In genomic region chr12:31591308-31591901, GRCh38 we compare ENCODE assay signal across 9 cellular contexts. TPM values are rescaled to one million over a fixed set of nuclear protein-coding genes. Genes with fewer than 3 reads are reported as not detected.
DNase-seq lines count a peak whose midpoint lies in the region; ATAC-seq, FAIRE-seq and TF ChIP-seq lines count a peak whose summit lies in the region.
"Had no signal": no experiment of that assay in that cellular context is flagged by ENCODE, and none has a peak within 500 bp of the region (broad histone marks: within the 10 kb centered on the region; RNA-seq: fewer than 3 reads in every experiment).

No MANE protein-coding gene starts in this region.

- no peaks in the 10 kb centered on the region for H3K27me3 Mint-ChIP-seq in astrocyte (ENCODE audit: low read depth, unreplicated experiment)

- no peak for TF ChIP-seq CTCF in IMR-90 (conservative IDR thresholded peaks at IDR 0.05; ENCODE audit: low read depth, low read length)
- TF ChIP-seq CTCF in astrocyte (IDR thresholded peaks at IDR 0.05; ENCODE audit: insufficient read depth, low read depth, low read length): no peak
- TF ChIP-seq CTCF in retinal pigment epithelial cell (conservative IDR thresholded peaks at IDR 0.05; ENCODE audit: low read depth, low read length): no peak

- peak; percentile 25 for DNase-seq in ELR (ENCODE audit: low read depth)
- no peak for DNase-seq in IMR-90
- DNase-seq in astrocyte (ENCODE audit: low read depth): no peak
- DNase-seq in iPS DF 6.9 (ENCODE audit: low read depth, low spot score): no peak
- DNase-seq in retinal pigment epithelial cell (ENCODE audit: low read depth): no peak
- no peak for DNase-seq in NCI-H2196 treated with DMSO at 0.1 percent for 48 hours (lab: John Stamatoyannopoulos, UW; ENCODE audit: unreplicated experiment)
- no peak for DNase-seq in 8988T

- peak overlapping the region; percentile 85 for H3K14ac ChIP-seq in IMR-90 (replicated peaks; ENCODE audit: low read depth, low read length)

- dilution Hi-C loops in IMR-90 (cut with HindIII; ENCODE audit: low sequenced_read_pairs, unreplicated experiment): no loop called here

- no peak; the same call in 1 of the 2 replicates for TF ChIP-seq POLR2A in IMR-90 (IDR thresholded peaks at IDR 0.05; ENCODE audit: low read depth, low read length)

- H3K4me2 ChIP-seq in IMR-90 (ENCODE audit: low read depth, low read length) (peak overlapping the region; percentile 89), astrocyte (ENCODE audit: low read length) (peak overlapping the region; percentile 97)

- H3K9me3 Mint-ChIP-seq in astrocyte (ENCODE audit: unreplicated experiment): peaks cover 4% of the 10 kb centered on the region
- H3K9me3 Mint-ChIP-seq: activated naive CD4-positive, alpha-beta T cell treated with anti-CD3 and anti-CD28 coated beads, Interleukin-2, amount 50 U/mL, for 72 hours had no signal

- peak overlapping the region in 1 of 2 experiments; percentile 82; a peak in 3 of 4 replicates for H4K8ac ChIP-seq in IMR-90 (ENCODE audit: low read depth in 2 of 2, low read length in 2 of 2)

- peak overlapping the region; percentile 34 for H2BK5ac ChIP-seq in IMR-90 (ENCODE audit: low read depth, low read length, poor library complexity, severe bottlenecking)

- peak overlapping the region; percentile 34; the same call in 1 of the 2 replicates for H4K91ac ChIP-seq in IMR-90 (ENCODE audit: insufficient read depth, low read depth, low read length)

- H3K27me3 ChIP-seq in IMR-90 (ENCODE audit: control insufficient read depth, insufficient read depth, low read length) (no peaks in the 10 kb centered on the region), astrocyte (ENCODE audit: insufficient read depth, low read length) (no peaks in the 10 kb centered on the region), iPS DF 6.9 (ENCODE audit: control insufficient read depth, insufficient read depth, low read length) (no peaks in the 10 kb centered on the region)

- CTCF ChIA-PET in IMR-90 (lab: Yijun Ruan, JAX): no interaction called here

- H3K9ac ChIP-seq in IMR-90 (ENCODE audit: low read depth, low read length) (peak overlapping the region; percentile 61), astrocyte (ENCODE audit: low read length) (peak overlapping the region; percentile 97)

- peak overlapping the region; percentile 5; the same call in 1 of the 2 replicates for H3K18ac ChIP-seq in IMR-90 (ENCODE audit: low read depth, low read length)

- peak overlapping the region; percentile 33; the same call in 1 of the 2 replicates for H2BK20ac ChIP-seq in IMR-90 (ENCODE audit: low read depth, low read length)

- peak; percentile 28 for ATAC-seq in GM21447 (IDR thresholded peaks at IDR 0.05; ENCODE audit: unreplicated experiment)
- ATAC-seq in IMR-90 (ENCODE audit: low read depth): peak; percentile 0; the same call in 1 of the 2 replicates

- H3K27ac ChIP-seq in IMR-90 (ENCODE audit: insufficient read depth, low read length): peak overlapping the region; percentile 52; the same call in 1 of the 2 replicates
- H3K27ac ChIP-seq in astrocyte (ENCODE audit: low read depth, low read length): peak overlapping the region; percentile 56
- H3K27ac ChIP-seq in iPS DF 6.9 (ENCODE audit: low read length): no peak overlapping the region

- POLR2A ChIA-PET in IMR-90 (lab: Charles Lee; ENCODE audit: unreplicated experiment): no interaction called here

- 0 out of 2 replicates have a peak, but pooled peaks cover 3% of the 10 kb centered on the region for H3K9me1 ChIP-seq in IMR-90 (ENCODE audit: insufficient read depth, low read length)

- H3K36me3 ChIP-seq in IMR-90 (ENCODE audit: control insufficient read depth, insufficient read depth, low read length) (no peaks in the 10 kb centered on the region), astrocyte (ENCODE audit: insufficient read depth, low read length) (no peaks in the 10 kb centered on the region), iPS DF 6.9 (ENCODE audit: control insufficient read depth, insufficient read depth, low read length) (no peaks in the 10 kb centered on the region)

- peak overlapping the region; percentile 83 for H3K23ac ChIP-seq in IMR-90 (ENCODE audit: low read depth, low read length)

- peak overlapping the region; percentile 92 for H3K27ac Mint-ChIP-seq in astrocyte (ENCODE audit: unreplicated experiment)
- H3K27ac Mint-ChIP-seq: activated naive CD4-positive, alpha-beta T cell treated with anti-CD3 and anti-CD28 coated beads, Interleukin-2, amount 50 U/mL, for 72 hours had no signal

- H3K56ac ChIP-seq in IMR-90 (ENCODE audit: extremely low read depth, insufficient read depth, low read length): no peak overlapping the region

- H3K4me1 ChIP-seq in IMR-90 (ENCODE audit: control insufficient read depth, insufficient read depth, low read length) (peaks cover 3% of the 10 kb centered on the region; the same call in 1 of the 2 replicates), astrocyte (ENCODE audit: insufficient read depth, low read length) (peaks cover 16% of the 10 kb centered on the region), iPS DF 6.9 (ENCODE audit: control insufficient read depth, insufficient read depth, low read length) (peaks cover 2% of the 10 kb centered on the region; the same call in 1 of the 2 replicates)

- peak overlapping the region; percentile 73 for H3K4me3 ChIP-seq in IMR-90 (ENCODE audit: insufficient read depth, low read depth, low read length)
- peak overlapping the region; percentile 67 for H3K4me3 ChIP-seq in astrocyte (ENCODE audit: insufficient read depth, low read depth, low read length)
- H3K4me3 ChIP-seq in iPS DF 6.9 (ENCODE audit: low read length): peak overlapping the region; percentile 90; the same call in 1 of the 2 replicates
- H3K4me3 ChIP-seq in retinal pigment epithelial cell (ENCODE audit: low read length): peak overlapping the region; percentile 71

- 0 out of 2 replicates have a peak overlapping the region, but pooled peaks have one; percentile 26 for H4K5ac ChIP-seq in IMR-90 (ENCODE audit: low read depth, low read length)

- intact Hi-C loops in IMR-90 (cut with micrococcal nuclease): loop anchor here (2.0 to 5.0 kb wide), 2 partner anchors 46 to 73 kb away; no protein-coding TSS in a partner anchor

- H3K36me3 Mint-ChIP-seq in astrocyte (ENCODE audit: low read depth, unreplicated experiment): no peaks in the 10 kb centered on the region

- 43% methylated on average over 2 of the region's 23 CpGs; no CpG with 5 or more reads in 1 of the 2 experiments for WGBS in IMR-90 (ENCODE audit: extremely low coverage in 2 of 2, insufficient read length in 1 of 2), 2 experiments
- no CpG with 5 or more reads among the region's 23 CpGs for WGBS in iPS DF 6.9 (ENCODE audit: insufficient coverage, insufficient read length)

- peaks cover 7 to 29% of the 10 kb centered on the region in 2 experiments; a peak in 3 of 4 replicates for H3K79me1 ChIP-seq in IMR-90 (ENCODE audit: low read depth in 1 of 2, low read length in 2 of 2)

- H2AK9ac ChIP-seq in IMR-90 (replicated peaks; ENCODE audit: low read depth, low read length, poor library complexity): peak overlapping the region; percentile 67

- FAIRE-seq in astrocyte (lab: Jason Lieb, UNC): no peak

- BruUV-seq in IMR-90 (replicated peaks; lab: Mats Ljungman, UMichigan): no TSS peak

- peak overlapping the region; percentile 68 for H3K4ac ChIP-seq in IMR-90 (ENCODE audit: low read depth, low read length)

- peak overlapping the region; percentile 32; the same call in 1 of the 3 replicates for H2BK15ac ChIP-seq in IMR-90 (ENCODE audit: low read depth, low read length)

- H3K4me3 Mint-ChIP-seq in astrocyte (ENCODE audit: unreplicated experiment): peak overlapping the region; percentile 94

- TF ChIP-seq RAD21 in IMR-90 (IDR thresholded peaks at IDR 0.05; ENCODE audit: low read length): no peak

- peaks cover 4% of the 10 kb centered on the region for H3K4me1 Mint-ChIP-seq in astrocyte (ENCODE audit: low read depth, unreplicated experiment)

- H3K9me3 ChIP-seq in IMR-90 (ENCODE audit: control insufficient read depth, insufficient read depth, low read length) (no peaks in the 10 kb centered on the region), astrocyte (ENCODE audit: insufficient read depth, low read depth, low read length) (no peaks in the 10 kb centered on the region), iPS DF 6.9 (ENCODE audit: control insufficient read depth, insufficient read depth, low read length) (no peaks in the 10 kb centered on the region)

- H2BK120ac ChIP-seq in IMR-90 (ENCODE audit: low read depth, low read length): no peak overlapping the region

- H2AFZ ChIP-seq in IMR-90 (replicated peaks; ENCODE audit: low read length, poor library complexity): peak overlapping the region; percentile 98
- H2AFZ ChIP-seq in astrocyte (ENCODE audit: low read depth, low read length): peak overlapping the region; percentile 89

- in situ Hi-C loops in IMR-90 (cut with MboI; ENCODE audit: low sequenced_read_pairs): loop anchor here (25.0 kb wide), 1 partner anchor 154 kb away; no protein-coding TSS in a partner anchor

- H3K79me2 ChIP-seq in astrocyte (ENCODE audit: insufficient read depth, low read length): peaks cover 32% of the 10 kb centered on the region

- peaks cover 4% of the 10 kb centered on the region; the same call in 1 of the 2 replicates for H4K20me1 ChIP-seq in IMR-90 (ENCODE audit: insufficient read depth, low read length)
- H4K20me1 ChIP-seq in astrocyte (ENCODE audit: insufficient read depth, low read length): peaks cover 6% of the 10 kb centered on the region

- no peak overlapping the region; the same call in 1 of the 2 replicates for H2AK5ac ChIP-seq in IMR-90 (ENCODE audit: low read depth, low read length)

TF ChIP-seq in IMR-90, 13 proteins besides CTCF, POLR2A, EP300 and RAD21 (continues in another document):
- TF ChIP-seq SMC3 (IDR thresholded peaks at IDR 0.05; ENCODE audit: low read depth, low read length) (no peak), FOS (IDR thresholded peaks at IDR 0.05; ENCODE audit: low read depth, low read length) (no peak), MAZ (IDR thresholded peaks at IDR 0.05; ENCODE audit: borderline replicate concordance, low read depth, low read length) (no peak), USF2 (IDR thresholded peaks at IDR 0.05; ENCODE audit: low read depth, low read length) (no peak), MXI1 (IDR thresholded peaks at IDR 0.05; ENCODE audit: borderline replicate concordance, low read depth, low read length) (no peak), CEBPB (IDR thresholded peaks at IDR 0.05; ENCODE audit: low read depth, low read length) (no peak), CHD1 (IDR thresholded peaks at IDR 0.05; ENCODE audit: low read depth, low read length) (no peak)

RNA-seq across cellular contexts. Expression of gene DENND5B, which starts 0.5 kb away (rescaled TPM):
- total RNA-seq in IMR-90 (2012; rRNA removed) (11.9 and 13.4 TPM in 2 replicates), astrocyte (19.9 and 22.7 TPM in 2 replicates)
- 5.5 and 5.6 TPM in 2 replicates for polyA plus RNA-seq in IMR-90 (2012; rRNA removed)
- 2.3 and 2.7 TPM in 2 replicates for polyA plus RNA-seq in IMR-90 (2012; cell fraction: cytosol; rRNA removed)
- 0.94 and 5.0 TPM in 2 replicates for polyA plus RNA-seq in IMR-90 (2012; cell fraction: nucleus; rRNA removed; ENCODE audit: low replicate concordance)
